Comparison of ENCODE assay signal across 22 cellular contexts in genomic region chr17:19244796-19245195, GRCh38. TPM values are rescaled to one million over a fixed set of nuclear protein-coding genes. Genes with fewer than 3 reads are reported as not detected.
DNase-seq lines count a peak whose midpoint lies in the region; ATAC-seq and TF ChIP-seq lines count a peak whose summit lies in the region.
"Had no signal": no experiment of that assay in that cellular context is flagged by ENCODE, and none has a peak within 500 bp of the region (broad histone marks: within the 10 kb centered on the region; RNA-seq: fewer than 3 reads in every experiment).

No MANE protein-coding gene starts in this region.

- H3K27ac ChIP-seq in C4-2B, result peak overlapping the region; percentile 95
- H3K27ac ChIP-seq: 22Rv1, gastrocnemius medialis, hepatocyte, right lobe of liver, upper lobe of right lung, WERI-Rb-1 had no signal

- no peak for TF ChIP-seq CTCF in C4-2B (conservative IDR thresholded peaks at IDR 0.05)

- peak; percentile 22 for DNase-seq in DMS 273 (lab: John Stamatoyannopoulos, UW; ENCODE audit: unreplicated experiment)
- DNase-seq in DMS 273 treated with DMSO at 0.1 percent for 48 hours (lab: John Stamatoyannopoulos, UW), result no peak
- DNase-seq in NCI-H345 treated with DMSO at 0.1 percent for 48 hours (lab: John Stamatoyannopoulos, UW; ENCODE audit: unreplicated experiment), result peak; percentile 35
- DNase-seq in mesenteric fat pad (ENCODE audit: low spot score), result peak; percentile 55
- no peak for DNase-seq in NCI-H526 treated with DMSO at 0.1 percent for 48 hours (lab: John Stamatoyannopoulos, UW)
- DNase-seq: activated CD4-positive, alpha-beta T cell treated with anti-CD3 and anti-CD28 coated beads, Interleukin-2, amount 10 ng/mL, durations not matched to agents 7 days and 5 days; activated naive CD8-positive, alpha-beta T cell treated with anti-CD3 and anti-CD28 coated beads, Interleukin-2, amount 50 U/mL, for 24 hours; activated T-cell treated with anti-CD3 and anti-CD28 coated beads, Interleukin-2, amount 50 U/mL, for 24 hours; IMR-90; mammary epithelial cell; NCI-H1092; NCI-H774; right lobe of liver; stimulated activated naive B cell treated with anti-CD40 and anti-IgM and Interleukin-4, amounts not matched to agents 10 μg/mL and 1 μg/mL and 100 μg/mL, for 72 hours; upper lobe of right lung; WERI-Rb-1 had no signal

- no peak for ATAC-seq in HG03520 (IDR thresholded peaks at IDR 0.05; ENCODE audit: unreplicated experiment)
- ATAC-seq in GM18519 (IDR thresholded peaks at IDR 0.05; ENCODE audit: low FRiP score, unreplicated experiment), result no peak
- ATAC-seq: activated naive CD8-positive, alpha-beta T cell treated with anti-CD3 and anti-CD28 coated beads, Interleukin-2, amount 50 U/mL, for 24 hours; gastrocnemius medialis; right lobe of liver; stimulated activated naive B cell treated with anti-CD40 and anti-IgM and Interleukin-4, amounts not matched to agents 10 μg/mL and 1 μg/mL and 100 μg/mL, for 72 hours; upper lobe of right lung had no signal

RNA-seq across cellular contexts. Expression of gene EPN2, which starts 7.6 kb away (rescaled TPM):
- total RNA-seq in mesenteric fat pad, result 45.1 TPM

Comparison
In these comparisons a context has a peak if more than half of its experiments do, and no peak if none do; other contexts are left out.
1. DNase-seq: peak in DMS 273 (single experiment), NCI-H345 treated with DMSO at 0.1 percent for 48 hours (single experiment) and mesenteric fat pad (single experiment); none in DMS 273 treated with DMSO at 0.1 percent for 48 hours (single experiment) and NCI-H526 treated with DMSO at 0.1 percent for 48 hours (single experiment).